8 cellular contexts compared by ENCODE assay signal in genomic region chr14:64549805-64550538, GRCh38. TPM values are rescaled to one million over a fixed set of nuclear protein-coding genes. Genes with fewer than 3 reads are reported as not detected.
A peak's percentile ranks its signal among the peaks of the same experiment; 100 is the strongest.
DNase-seq lines count a peak whose midpoint lies in the region; ATAC-seq and TF ChIP-seq lines count a peak whose summit lies in the region.

Gene PPP1R36 (plus strand): TSS chr14:64549961. CDS start chr14:64549998, 37 bp downstream.

- peaks cover 9% of the 10 kb centered on the region for H3K27me3 Mint-ChIP-seq in activated CD4-positive, alpha-beta memory T cell treated with anti-CD3 and anti-CD28 coated beads for 36 hours
- H3K27me3 Mint-ChIP-seq in nephron (ENCODE audit: low read depth): peaks cover 32% of the 10 kb centered on the region

- no peaks in the 10 kb centered on the region for H3K9me3 Mint-ChIP-seq in activated CD4-positive, alpha-beta memory T cell treated with anti-CD3 and anti-CD28 coated beads for 36 hours
- no peaks in the 10 kb centered on the region for H3K9me3 Mint-ChIP-seq in nephron

- H3K27ac Mint-ChIP-seq in activated CD4-positive, alpha-beta memory T cell treated with anti-CD3 and anti-CD28 coated beads for 36 hours: no peak within 1 kb of the TSS
- H3K27ac Mint-ChIP-seq in nephron: no peak within 1 kb of the TSS

- CTCF ChIA-PET in activated CD4-positive, alpha-beta memory T cell treated with anti-CD3 and anti-CD28 coated beads for 36 hours (lab: Charles Lee): interaction anchor here (0.9 to 1.9 kb wide), 2 partner anchors 10 to 86 kb away, joined by 4 to 6 read pairs; partner anchors contain the start of gene HSPA2

- WGBS in urinary bladder: 13% methylated on average over 50 of the region's 50 CpGs

- no peaks in the 10 kb centered on the region for H3K36me3 Mint-ChIP-seq in activated CD4-positive, alpha-beta memory T cell treated with anti-CD3 and anti-CD28 coated beads for 36 hours
- H3K36me3 Mint-ChIP-seq in nephron (ENCODE audit: low read depth): no peaks in the 10 kb centered on the region

- no peaks in the 10 kb centered on the region for H3K36me3 ChIP-seq in urinary bladder (ENCODE audit: insufficient read depth)

- H3K4me1 Mint-ChIP-seq in activated CD4-positive, alpha-beta memory T cell treated with anti-CD3 and anti-CD28 coated beads for 36 hours (ENCODE audit: low read depth): peaks cover 11% of the 10 kb centered on the region
- no peaks in the 10 kb centered on the region for H3K4me1 Mint-ChIP-seq in nephron

- TF ChIP-seq CTCF in nephron (IDR thresholded peaks at IDR 0.05; ENCODE audit: unreplicated experiment in 3 of 3): no peak

- no peaks in the 10 kb centered on the region for H3K4me1 ChIP-seq in urinary bladder (ENCODE audit: insufficient read depth)

- POLR2A ChIA-PET in activated CD4-positive, alpha-beta memory T cell treated with anti-CD3 and anti-CD28 coated beads for 36 hours (lab: Charles Lee): interaction anchor here (0.6 kb wide), 1 partner anchor 121 kb away, joined by 3 read pairs; no protein-coding TSS in a partner anchor

- peak; percentile 91 for ATAC-seq in esophagus mucosa
- no peak for ATAC-seq in HG02678 (IDR thresholded peaks at IDR 0.05; ENCODE audit: unreplicated experiment)

- H3K4me3 ChIP-seq in urinary bladder (ENCODE audit: low read depth, low read length): peak within 1 kb of the TSS; percentile 34

- peak; percentile 41 for DNase-seq in EH (ENCODE audit: low read depth)
- DNase-seq in NCI-H1092 (lab: John Stamatoyannopoulos, UW): peak; percentile 37
- DNase-seq in activated CD4-positive, alpha-beta memory T cell treated with anti-CD3 and anti-CD28 coated beads for 36 hours: peak; percentile 58
- DNase-seq in SKM-1 treated with dmso at 0.1 percent for 144 hours (lab: John Stamatoyannopoulos, UW; ENCODE audit: unreplicated experiment): no peak

- intact Hi-C loops in activated CD4-positive, alpha-beta memory T cell treated with anti-CD3 and anti-CD28 coated beads for 36 hours (cut with micrococcal nuclease): loop anchor here (1.0 kb wide), 1 partner anchor 10 kb away; the partner anchor contains the start of gene HSPA2

- peak within 1 kb of the TSS; percentile 46 for H3K4me3 Mint-ChIP-seq in activated CD4-positive, alpha-beta memory T cell treated with anti-CD3 and anti-CD28 coated beads for 36 hours
- peak within 1 kb of the TSS; percentile 70 to 73 (median 72) for H3K4me3 Mint-ChIP-seq in nephron

- H3K27ac ChIP-seq in urinary bladder (ENCODE audit: low read depth): no peak within 1 kb of the TSS

RNA-seq across cellular contexts. Expression of gene PPP1R36, which starts in this region (rescaled TPM):
- under 1 TPM; 0.19 to 0.31 TPM for total RNA-seq in activated CD4-positive, alpha-beta memory T cell treated with anti-CD3 and anti-CD28 coated beads for 36 hours
- 0.20 TPM for total RNA-seq in esophagus mucosa
- 1.8 TPM for total RNA-seq in urinary bladder
- 0.57 TPM for polyA plus RNA-seq in urinary bladder

Comparison
In these comparisons a context has a peak if more than half of its experiments do, and no peak if none do; other contexts are left out.
1. Peak in DNase-seq in activated CD4-positive, alpha-beta memory T cell treated with anti-CD3 and anti-CD28 coated beads for 36 hours; RNA of the gene not detected or under 1 TPM.
2. Peak in ATAC-seq in esophagus mucosa; RNA of the gene not detected or under 1 TPM.